Comparison of ENCODE assay signal across 1 cellular context in genomic region chr20:57351042-57351783, GRCh38.
TF ChIP-seq lines count a peak whose summit lies in the region.

Gene RAE1, plus strand, starts transcription at chr20:57351255. Its CDS starts 2,784 bp downstream, at chr20:57354039.

TF ChIP-seq in HepG2, 621 proteins besides CTCF, POLR2A, EP300 and RAD21 (continued from another document and continues in another):
- TF ChIP-seq, protein P1, sequence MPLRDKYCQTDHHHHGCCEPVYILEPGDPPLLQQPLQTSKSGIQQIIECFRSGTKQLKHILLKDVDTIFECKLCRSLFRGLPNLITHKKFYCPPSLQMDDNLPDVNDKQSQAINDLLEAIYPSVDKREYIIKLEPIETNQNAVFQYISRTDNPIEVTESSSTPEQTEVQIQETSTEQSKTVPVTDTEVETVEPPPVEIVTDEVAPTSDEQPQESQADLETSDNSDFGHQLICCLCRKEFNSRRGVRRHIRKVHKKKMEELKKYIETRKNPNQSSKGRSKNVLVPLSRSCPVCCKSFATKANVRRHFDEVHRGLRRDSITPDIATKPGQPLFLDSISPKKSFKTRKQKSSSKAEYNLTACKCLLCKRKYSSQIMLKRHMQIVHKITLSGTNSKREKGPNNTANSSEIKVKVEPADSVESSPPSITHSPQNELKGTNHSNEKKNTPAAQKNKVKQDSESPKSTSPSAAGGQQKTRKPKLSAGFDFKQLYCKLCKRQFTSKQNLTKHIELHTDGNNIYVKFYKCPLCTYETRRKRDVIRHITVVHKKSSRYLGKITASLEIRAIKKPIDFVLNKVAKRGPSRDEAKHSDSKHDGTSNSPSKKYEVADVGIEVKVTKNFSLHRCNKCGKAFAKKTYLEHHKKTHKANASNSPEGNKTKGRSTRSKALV (CRISPR knock-in tag; IDR thresholded peaks at IDR 0.05), result no peak
- peak; percentile 67 for TF ChIP-seq BCL6 (CRISPR knock-in tag; IDR thresholded peaks at IDR 0.05)
- 0 out of 2 replicates have a peak, but pooled peaks have one; percentile 45 for TF ChIP-seq ZNF567 (CRISPR knock-in tag; IDR thresholded peaks at IDR 0.05; ENCODE audit: borderline replicate concordance)
- TF ChIP-seq GLMP (CRISPR knock-in tag; IDR thresholded peaks at IDR 0.05; ENCODE audit: borderline replicate concordance), result no peak
- TF ChIP-seq ZFP41 (CRISPR knock-in tag; IDR thresholded peaks at IDR 0.05; ENCODE audit: borderline replicate concordance), result no peak; the same call in 1 of the 2 replicates
- no peak; the same call in 1 of the 2 replicates for TF ChIP-seq CCDC6 (CRISPR knock-in tag; IDR thresholded peaks at IDR 0.05)
- peak; percentile 94; the same call in 1 of the 2 replicates for TF ChIP-seq ZBTB8A (CRISPR knock-in tag; IDR thresholded peaks at IDR 0.05; ENCODE audit: borderline replicate concordance, low read depth)
- TF ChIP-seq ZBTB1 (CRISPR knock-in tag; IDR thresholded peaks at IDR 0.05; ENCODE audit: borderline replicate concordance), result peak; percentile 79
- TF ChIP-seq ZMYM3 (CRISPR knock-in tag; IDR thresholded peaks at IDR 0.05), result no peak
- no peak for TF ChIP-seq ZHX1 (CRISPR knock-in tag; IDR thresholded peaks at IDR 0.05; ENCODE audit: low read depth)
- TF ChIP-seq SETDB1 (CRISPR knock-in tag; IDR thresholded peaks at IDR 0.05; ENCODE audit: borderline replicate concordance), result 0 out of 2 replicates have a peak, but pooled peaks have one; percentile 2
- TF ChIP-seq YEATS4 (CRISPR knock-in tag; IDR thresholded peaks at IDR 0.05; ENCODE audit: borderline replicate concordance), result peak; percentile 96
- TF ChIP-seq ZNF788 (CRISPR knock-in tag; IDR thresholded peaks at IDR 0.05; ENCODE audit: borderline replicate concordance), result peak; percentile 93; the same call in 1 of the 2 replicates
- no peak for TF ChIP-seq ZNF180 (CRISPR knock-in tag; IDR thresholded peaks at IDR 0.05; ENCODE audit: borderline replicate concordance, low read depth)
- TF ChIP-seq MNT (IDR thresholded peaks at IDR 0.05), result no peak
- TF ChIP-seq SNRNP70 (IDR thresholded peaks at IDR 0.05; ENCODE audit: low read depth, low read length), result no peak
- TF ChIP-seq, protein P2, sequence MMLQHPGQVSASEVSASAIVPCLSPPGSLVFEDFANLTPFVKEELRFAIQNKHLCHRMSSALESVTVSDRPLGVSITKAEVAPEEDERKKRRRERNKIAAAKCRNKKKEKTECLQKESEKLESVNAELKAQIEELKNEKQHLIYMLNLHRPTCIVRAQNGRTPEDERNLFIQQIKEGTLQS (CRISPR knock-in tag; IDR thresholded peaks at IDR 0.05), result peak; percentile 37
- no peak; the same call in 1 of the 2 replicates for TF ChIP-seq RFX3 (CRISPR knock-in tag; IDR thresholded peaks at IDR 0.05)
- peak; percentile 80 for TF ChIP-seq ARNT2 (CRISPR knock-in tag; IDR thresholded peaks at IDR 0.05; ENCODE audit: low read depth)
- TF ChIP-seq ZNF879 (CRISPR knock-in tag; IDR thresholded peaks at IDR 0.05), result 0 out of 2 replicates have a peak, but pooled peaks have one; percentile 75
- no peak for TF ChIP-seq ZNF614 (CRISPR knock-in tag; IDR thresholded peaks at IDR 0.05; ENCODE audit: borderline replicate concordance)
- TF ChIP-seq MYC (CRISPR knock-in tag; IDR thresholded peaks at IDR 0.05; ENCODE audit: borderline replicate concordance), result peak; percentile 82; the same call in 1 of the 2 replicates
- peak; percentile 89 for TF ChIP-seq ATF1 (CRISPR knock-in tag; IDR thresholded peaks at IDR 0.05)
- TF ChIP-seq, protein P3, sequence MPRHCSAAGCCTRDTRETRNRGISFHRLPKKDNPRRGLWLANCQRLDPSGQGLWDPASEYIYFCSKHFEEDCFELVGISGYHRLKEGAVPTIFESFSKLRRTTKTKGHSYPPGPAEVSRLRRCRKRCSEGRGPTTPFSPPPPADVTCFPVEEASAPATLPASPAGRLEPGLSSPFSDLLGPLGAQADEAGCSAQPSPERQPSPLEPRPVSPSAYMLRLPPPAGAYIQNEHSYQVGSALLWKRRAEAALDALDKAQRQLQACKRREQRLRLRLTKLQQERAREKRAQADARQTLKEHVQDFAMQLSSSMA (CRISPR knock-in tag; IDR thresholded peaks at IDR 0.05), result peak; percentile 88; the same call in 1 of the 2 replicates
- no peak for TF ChIP-seq ADNP (CRISPR knock-in tag; IDR thresholded peaks at IDR 0.05)
- no peak for TF ChIP-seq CBX5 (CRISPR knock-in tag; IDR thresholded peaks at IDR 0.05; ENCODE audit: borderline replicate concordance)
- TF ChIP-seq STAT5B (CRISPR knock-in tag; IDR thresholded peaks at IDR 0.05), result no peak
- TF ChIP-seq MED1 (CRISPR knock-in tag; IDR thresholded peaks at IDR 0.05), result peak; percentile 8; the same call in 1 of the 2 replicates
- TF ChIP-seq ZNF260 (CRISPR knock-in tag; IDR thresholded peaks at IDR 0.05; ENCODE audit: borderline replicate concordance, low read depth), result no peak
- 0 out of 2 replicates have a peak, but pooled peaks have one; percentile 61 for TF ChIP-seq ZNF142 (CRISPR knock-in tag; IDR thresholded peaks at IDR 0.05)
- 0 out of 2 replicates have a peak, but pooled peaks have one; percentile 12 for TF ChIP-seq ONECUT2 (CRISPR knock-in tag; IDR thresholded peaks at IDR 0.05)
- no peak for TF ChIP-seq HNRNPUL1 (IDR thresholded peaks at IDR 0.05; ENCODE audit: low read depth, low read length)
- TF ChIP-seq, protein P4, sequence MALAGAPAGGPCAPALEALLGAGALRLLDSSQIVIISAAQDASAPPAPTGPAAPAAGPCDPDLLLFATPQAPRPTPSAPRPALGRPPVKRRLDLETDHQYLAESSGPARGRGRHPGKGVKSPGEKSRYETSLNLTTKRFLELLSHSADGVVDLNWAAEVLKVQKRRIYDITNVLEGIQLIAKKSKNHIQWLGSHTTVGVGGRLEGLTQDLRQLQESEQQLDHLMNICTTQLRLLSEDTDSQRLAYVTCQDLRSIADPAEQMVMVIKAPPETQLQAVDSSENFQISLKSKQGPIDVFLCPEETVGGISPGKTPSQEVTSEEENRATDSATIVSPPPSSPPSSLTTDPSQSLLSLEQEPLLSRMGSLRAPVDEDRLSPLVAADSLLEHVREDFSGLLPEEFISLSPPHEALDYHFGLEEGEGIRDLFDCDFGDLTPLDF (CRISPR knock-in tag; IDR thresholded peaks at IDR 0.05), result no peak
- TF ChIP-seq RELA (CRISPR knock-in tag; IDR thresholded peaks at IDR 0.05), result no peak; the same call in 1 of the 2 replicates
- TF ChIP-seq ZNF331 (CRISPR knock-in tag; IDR thresholded peaks at IDR 0.05), result peak; percentile 49; the same call in 1 of the 2 replicates
- no peak for TF ChIP-seq TRIM24 (CRISPR knock-in tag; IDR thresholded peaks at IDR 0.05)
- no peak for TF ChIP-seq PRDM4 (CRISPR knock-in tag; IDR thresholded peaks at IDR 0.05; ENCODE audit: borderline replicate concordance)
- TF ChIP-seq SIN3B (IDR thresholded peaks at IDR 0.05; ENCODE audit: low read length), result peak; percentile 73
- no peak for TF ChIP-seq U2AF1 (optimal IDR thresholded peaks at IDR 0.05; ENCODE audit: low read depth, low read length)
- peak; percentile 61; the same call in 1 of the 2 replicates for TF ChIP-seq ZBTB7A (CRISPR knock-in tag; IDR thresholded peaks at IDR 0.05)
- TF ChIP-seq ARHGAP35 (CRISPR knock-in tag; IDR thresholded peaks at IDR 0.05; ENCODE audit: borderline replicate concordance), result peak; percentile 97; the same call in 1 of the 2 replicates
- peak; percentile 90; the same call in 1 of the 2 replicates for TF ChIP-seq ZNF256 (CRISPR knock-in tag; conservative IDR thresholded peaks at IDR 0.05)
- no peak for TF ChIP-seq ZNF17 (CRISPR knock-in tag; IDR thresholded peaks at IDR 0.05)
- peak; percentile 92 for TF ChIP-seq ZMYM4 (CRISPR knock-in tag; IDR thresholded peaks at IDR 0.05)
- TF ChIP-seq FOXP1 (IDR thresholded peaks at IDR 0.05), result no peak
- TF ChIP-seq FOXP1 (CRISPR knock-in tag; IDR thresholded peaks at IDR 0.05), result no peak
